ENCODE assay signal across 6 cellular contexts in the genomic region with DNA sequence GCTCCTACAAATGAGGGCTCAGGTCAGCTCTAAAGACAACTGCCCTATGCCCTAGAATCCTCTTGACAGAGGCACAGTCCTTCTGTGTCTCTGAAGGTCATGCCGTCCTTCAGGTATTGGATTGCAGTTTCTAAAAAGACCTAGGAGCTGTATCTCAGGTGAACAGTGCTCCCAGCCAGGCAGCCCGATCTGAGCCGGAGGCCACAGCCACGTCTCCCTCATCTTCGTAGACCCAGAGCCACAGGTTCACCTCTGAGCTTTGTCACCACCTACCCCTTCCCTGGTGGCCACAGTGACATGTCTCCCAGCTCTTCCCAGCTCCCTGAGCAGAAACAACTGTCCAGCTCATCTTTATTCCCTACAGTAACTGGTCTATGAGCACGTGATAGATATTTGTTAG.
"Had no signal": no experiment of that assay in that cellular context is flagged by ENCODE, and none has a peak within 500 bp of the region (broad histone marks: within the 10 kb centered on the region; RNA-seq: fewer than 3 reads in every experiment).

No MANE protein-coding gene starts in this region.

- DNase-seq: GM23248, GOT3, H9, HCEC 1CT, IMR-90 had no signal

- H3K9ac ChIP-seq: GM23248 had no signal

- H3K27ac ChIP-seq: GM23248 had no signal

- ATAC-seq: K562 had no signal

- H3K9me3 Mint-ChIP-seq: H9 had no signal

- H3K4me3 ChIP-seq: GM23248, K562 had no signal

- H2AFZ ChIP-seq: GM23248 had no signal

- H3K4me3 Mint-ChIP-seq: H9 had no signal
